Comparison of ENCODE assay signal across 4 cellular contexts in genomic region chr6:129576456-129576855, GRCh38.
A peak's percentile ranks its signal among the peaks of the same experiment; 100 is the strongest.
TF ChIP-seq lines count a peak whose summit lies in the region.

No MANE protein-coding gene starts in this region.

TF ChIP-seq in HepG2, 621 proteins besides CTCF, POLR2A, EP300 and RAD21:
- TF ChIP-seq AGO2 (optimal IDR thresholded peaks at IDR 0.05; ENCODE audit: low read depth, low read length), result peak; percentile 26
- peak; percentile 27; the same call in 1 of the 2 replicates for TF ChIP-seq CEBPG (CRISPR knock-in tag; IDR thresholded peaks at IDR 0.05)
- no peak for TF ChIP-seq ETV6 (CRISPR knock-in tag; conservative IDR thresholded peaks at IDR 0.05)
- peak; percentile 64 for TF ChIP-seq CEBPB (IDR thresholded peaks at IDR 0.05; ENCODE audit: borderline replicate concordance, low read depth, low read length)
TF ChIP-seq in HepG2: peak in this region for 3.

TF ChIP-seq in IMR-90, 13 proteins besides CTCF, POLR2A, EP300 and RAD21:
- TF ChIP-seq BHLHE40 (IDR thresholded peaks at IDR 0.05; ENCODE audit: low read depth, low read length) (no peak), CEBPB (IDR thresholded peaks at IDR 0.05; ENCODE audit: low read depth, low read length) (peak; percentile 69)

TF ChIP-seq in K562, 482 proteins besides CTCF, POLR2A, EP300 and RAD21:
- TF ChIP-seq STAT5B (CRISPR knock-in tag; IDR thresholded peaks at IDR 0.05) (no peak), CEBPB (tag; IDR thresholded peaks at IDR 0.05) (peak; percentile 48)

TF ChIP-seq in endothelial cell of umbilical vein, 7 proteins besides CTCF, POLR2A, EP300 and RAD21:
- TF ChIP-seq GATA2 (IDR thresholded peaks at IDR 0.05; ENCODE audit: insufficient read depth, insufficient read length, low read depth, low read length) (no peak), MYC (IDR thresholded peaks at IDR 0.05; ENCODE audit: low read depth, low read length) (no peak), EZH2 (IDR thresholded peaks at IDR 0.05; ENCODE audit: borderline replicate concordance, low read depth, low read length, severe bottlenecking) (no peak), POLR2AphosphoS5 (IDR thresholded peaks at IDR 0.05; ENCODE audit: insufficient read depth, low read depth, low read length) (no peak), FOS (IDR thresholded peaks at IDR 0.05; ENCODE audit: borderline replicate concordance, insufficient read depth, low read length) (no peak), JUN (IDR thresholded peaks at IDR 0.05; ENCODE audit: borderline replicate concordance, insufficient read depth, insufficient read length, low read depth) (no peak)
- TF ChIP-seq, protein P1, sequence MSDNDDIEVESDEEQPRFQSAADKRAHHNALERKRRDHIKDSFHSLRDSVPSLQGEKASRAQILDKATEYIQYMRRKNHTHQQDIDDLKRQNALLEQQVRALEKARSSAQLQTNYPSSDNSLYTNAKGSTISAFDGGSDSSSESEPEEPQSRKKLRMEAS (IDR thresholded peaks at IDR 0.05; ENCODE audit: insufficient read depth, insufficient read length), result no peak
